In the genomic region with DNA sequence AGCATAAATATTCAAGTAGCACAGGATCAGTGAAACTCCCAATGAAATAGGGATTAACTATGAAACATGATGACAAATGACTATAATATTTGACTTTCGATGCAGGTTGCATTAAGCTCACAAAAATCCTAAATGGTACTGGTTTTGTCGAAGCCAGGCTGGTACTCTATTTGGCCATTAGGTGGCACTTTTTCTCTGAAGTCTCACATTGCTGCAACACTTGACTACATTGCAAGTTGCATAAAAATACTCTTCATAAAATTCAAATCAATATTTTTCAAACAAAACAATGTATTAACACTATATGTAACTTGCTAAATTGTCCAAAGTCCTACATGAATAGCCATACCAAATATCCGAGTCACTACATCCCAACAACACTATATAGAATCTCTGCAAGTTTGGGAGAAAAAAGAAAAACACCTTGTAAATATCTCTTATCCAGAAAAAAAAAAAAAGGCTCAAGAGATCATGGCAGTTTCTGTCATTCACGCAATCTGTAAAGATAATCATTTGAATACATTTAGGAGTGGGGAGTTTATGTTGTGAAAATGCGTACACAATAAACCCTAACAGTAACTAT, we compare ENCODE assay signal across 8 cellular contexts. TPM values are rescaled to one million over a fixed set of nuclear protein-coding genes. Genes with fewer than 3 reads are reported as not detected.
DNase-seq lines count a peak whose midpoint lies in the region; FAIRE-seq and TF ChIP-seq lines count a peak whose summit lies in the region.

No MANE protein-coding gene starts in this region.

- TF ChIP-seq POLR2A in testis (IDR thresholded peaks at IDR 0.05), result no peak

- no peaks in the 10 kb centered on the region for H3K4me1 ChIP-seq in HEK293 (ENCODE audit: control insufficient read depth, insufficient read depth, low read length)
- H3K4me1 ChIP-seq in testis, result no peaks in the 10 kb centered on the region

- TF ChIP-seq CTCF in HEK293 (tag by site-specific recombination; IDR thresholded peaks at IDR 0.05), result peak; percentile 46; the same call in 1 of the 2 replicates
- TF ChIP-seq CTCF in brain (conservative IDR thresholded peaks at IDR 0.05), result peak; percentile 78 to 89
- peak; percentile 67 to 77 (median 73) for TF ChIP-seq CTCF in testis (IDR thresholded peaks at IDR 0.05)

- WGBS in testis, 2 donors, result 67 to 69% methylated on average over 5 of the region's 5 CpGs

- H3K9me3 Mint-ChIP-seq in brain, result no peaks in the 10 kb centered on the region

- H3K4me3 ChIP-seq in HEK293 (ENCODE audit: low read depth, low read length) (no peak overlapping the region), testis (no peak overlapping the region)

- CTCF ChIA-PET in HEK293 (lab: Yijun Ruan, JAX), result interaction anchor here (0.6 to 13.3 kb wide), 39 partner anchors 9 to 1932 kb away, joined by 3 to 208 read pairs (median 4); a partner anchor contains a TSS

- no peak overlapping the region for H3K27ac ChIP-seq in HEK293 (ENCODE audit: extremely low read depth, low read depth, low read length)
- H3K27ac ChIP-seq in testis, result no peak overlapping the region

- no peaks in the 10 kb centered on the region for H3K27me3 ChIP-seq in testis

- POLR2A ChIA-PET in HEK293 (lab: Yijun Ruan, JAX), result no interaction called here

- FAIRE-seq in G401.6 (lab: Jason Lieb, UNC), result peak; percentile 74

- DNase-seq in NCI-H510A (lab: John Stamatoyannopoulos, UW) (peak; percentile 10), inferior parietal cortex (ENCODE audit: extremely low spot score) (peak; percentile 82), testis (peak; percentile 50), UCSD-AML1 (lab: John Stamatoyannopoulos, UW; ENCODE audit: unreplicated experiment) (no peak)
- no peak for DNase-seq in activated CD8-positive, alpha-beta memory T cell treated with anti-CD3 and anti-CD28 coated beads for 24 hours

- no peaks in the 10 kb centered on the region for H3K27me3 Mint-ChIP-seq in brain

- H3K4me1 Mint-ChIP-seq in brain, result no peaks in the 10 kb centered on the region

- H3K36me3 ChIP-seq in HEK293 (ENCODE audit: control insufficient read depth in 2 of 2, insufficient read depth in 1 of 2, low read length in 2 of 2) (peaks cover 84 to 88% of the 10 kb centered on the region in 2 experiments), testis (ENCODE audit: low read depth, missing control alignments) (no peaks in the 10 kb centered on the region)

- H3K9me3 ChIP-seq in HEK293 (ENCODE audit: control insufficient read depth, insufficient read depth, low read depth, low read length), result no peaks in the 10 kb centered on the region
- no peaks in the 10 kb centered on the region for H3K9me3 ChIP-seq in testis

- peak overlapping the region in 1 of 5 experiments; percentile 78 for H3K27ac Mint-ChIP-seq in brain

- H3K36me3 Mint-ChIP-seq in brain, result peaks cover 20% of the 10 kb centered on the region

- no peak overlapping the region for H3K4me3 Mint-ChIP-seq in brain

- intact Hi-C loops in testis (cut with DNase I; ENCODE audit: low total_unique reads), result loop anchor here (10.0 kb wide), 1 partner anchor 239 kb away; no protein-coding TSS in a partner anchor

TF ChIP-seq in HEK293, 187 proteins besides CTCF, POLR2A, EP300 and RAD21:
- TF ChIP-seq ZNF350 (tag by site-specific recombination; IDR thresholded peaks at IDR 0.05), result no peak
- TF ChIP-seq, protein P1, sequence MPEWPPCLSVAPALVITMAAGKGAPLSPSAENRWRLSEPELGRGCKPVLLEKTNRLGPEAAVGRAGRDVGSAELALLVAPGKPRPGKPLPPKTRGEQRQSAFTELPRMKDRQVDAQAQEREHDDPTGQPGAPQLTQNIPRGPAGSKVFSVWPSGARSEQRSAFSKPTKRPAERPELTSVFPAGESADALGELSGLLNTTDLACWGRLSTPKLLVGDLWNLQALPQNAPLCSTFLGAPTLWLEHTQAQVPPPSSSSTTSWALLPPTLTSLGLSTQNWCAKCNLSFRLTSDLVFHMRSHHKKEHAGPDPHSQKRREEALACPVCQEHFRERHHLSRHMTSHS (tag by site-specific recombination; IDR thresholded peaks at IDR 0.05), result no peak
- TF ChIP-seq, protein P2, sequence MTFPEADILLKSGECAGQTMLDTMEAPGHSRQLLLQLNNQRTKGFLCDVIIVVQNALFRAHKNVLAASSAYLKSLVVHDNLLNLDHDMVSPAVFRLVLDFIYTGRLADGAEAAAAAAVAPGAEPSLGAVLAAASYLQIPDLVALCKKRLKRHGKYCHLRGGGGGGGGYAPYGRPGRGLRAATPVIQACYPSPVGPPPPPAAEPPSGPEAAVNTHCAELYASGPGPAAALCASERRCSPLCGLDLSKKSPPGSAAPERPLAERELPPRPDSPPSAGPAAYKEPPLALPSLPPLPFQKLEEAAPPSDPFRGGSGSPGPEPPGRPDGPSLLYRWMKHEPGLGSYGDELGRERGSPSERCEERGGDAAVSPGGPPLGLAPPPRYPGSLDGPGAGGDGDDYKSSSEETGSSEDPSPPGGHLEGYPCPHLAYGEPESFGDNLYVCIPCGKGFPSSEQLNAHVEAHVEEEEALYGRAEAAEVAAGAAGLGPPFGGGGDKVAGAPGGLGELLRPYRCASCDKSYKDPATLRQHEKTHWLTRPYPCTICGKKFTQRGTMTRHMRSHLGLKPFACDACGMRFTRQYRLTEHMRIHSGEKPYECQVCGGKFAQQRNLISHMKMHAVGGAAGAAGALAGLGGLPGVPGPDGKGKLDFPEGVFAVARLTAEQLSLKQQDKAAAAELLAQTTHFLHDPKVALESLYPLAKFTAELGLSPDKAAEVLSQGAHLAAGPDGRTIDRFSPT (tag by site-specific recombination; IDR thresholded peaks at IDR 0.05), result no peak
- TF ChIP-seq ZNF830 (tag by site-specific recombination; IDR thresholded peaks at IDR 0.05; ENCODE audit: low read depth), result no peak
- TF ChIP-seq, protein P3, sequence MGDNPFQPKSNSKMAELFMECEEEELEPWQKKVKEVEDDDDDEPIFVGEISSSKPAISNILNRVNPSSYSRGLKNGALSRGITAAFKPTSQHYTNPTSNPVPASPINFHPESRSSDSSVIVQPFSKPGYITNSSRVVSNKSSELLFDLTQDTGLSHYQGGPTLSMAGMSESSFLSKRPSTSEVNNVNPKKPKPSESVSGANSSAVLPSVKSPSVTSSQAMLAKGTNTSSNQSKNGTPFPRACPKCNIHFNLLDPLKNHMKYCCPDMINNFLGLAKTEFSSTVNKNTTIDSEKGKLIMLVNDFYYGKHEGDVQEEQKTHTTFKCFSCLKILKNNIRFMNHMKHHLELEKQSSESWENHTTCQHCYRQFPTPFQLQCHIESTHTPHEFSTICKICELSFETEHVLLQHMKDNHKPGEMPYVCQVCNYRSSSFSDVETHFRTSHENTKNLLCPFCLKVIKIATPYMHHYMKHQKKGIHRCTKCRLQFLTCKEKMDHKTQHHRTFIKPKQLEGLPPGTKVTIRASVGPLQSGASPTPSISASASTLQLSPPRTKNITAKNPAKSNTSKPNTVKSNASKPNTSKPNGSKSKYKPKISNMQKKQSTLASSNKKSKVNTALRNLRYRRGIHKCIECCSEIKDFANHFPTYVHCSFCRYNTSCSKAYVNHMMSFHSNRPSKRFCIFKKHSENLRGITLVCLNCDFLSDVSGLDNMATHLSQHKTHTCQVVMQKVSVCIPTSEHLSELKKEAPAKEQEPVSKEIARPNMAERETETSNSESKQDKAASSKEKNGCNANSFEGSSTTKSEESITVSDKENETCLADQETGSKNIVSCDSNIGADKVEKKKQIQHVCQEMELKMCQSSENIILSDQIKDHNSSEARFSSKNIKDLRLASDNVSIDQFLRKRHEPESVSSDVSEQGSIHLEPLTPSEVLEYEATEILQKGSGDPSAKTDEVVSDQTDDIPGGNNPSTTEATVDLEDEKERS (tag by site-specific recombination; IDR thresholded peaks at IDR 0.05), result no peak
- peak; percentile 61 for TF ChIP-seq ZNF654 (tag by site-specific recombination; IDR thresholded peaks at IDR 0.05; ENCODE audit: low read depth)
- TF ChIP-seq ZNF404 (tag by site-specific recombination; IDR thresholded peaks at IDR 0.05), result no peak
- TF ChIP-seq ZNF221 (tag by site-specific recombination; IDR thresholded peaks at IDR 0.05; ENCODE audit: borderline replicate concordance), result no peak

RNA-seq across cellular contexts. Expression of a gene that starts 9.5 kb away (rescaled TPM):
- 5.9 TPM for polyA plus RNA-seq in brain (ENCODE audit: insufficient read depth, low read depth, low replicate concordance)
- total RNA-seq in testis, result 10 to 100 TPM; 40.1 to 67.0 TPM
- 23.1 TPM for polyA plus RNA-seq in testis (ENCODE audit: insufficient read depth, low read depth, low replicate concordance)

Comparison
In these comparisons a context has a peak if more than half of its experiments do, and no peak if none do; other contexts are left out.
1. DNase-seq: peak in NCI-H510A (single experiment), inferior parietal cortex (single experiment) and testis (single experiment); none in activated CD8-positive, alpha-beta memory T cell treated with anti-CD3 and anti-CD28 coated beads for 24 hours (single experiment) and UCSD-AML1 (single experiment).
2. Peak in every context shown above with its lines, with median percentiles within 50 percentile points of each other: CTCF ChIP-seq.